19 cellular contexts compared by ENCODE assay signal in the genomic region with DNA sequence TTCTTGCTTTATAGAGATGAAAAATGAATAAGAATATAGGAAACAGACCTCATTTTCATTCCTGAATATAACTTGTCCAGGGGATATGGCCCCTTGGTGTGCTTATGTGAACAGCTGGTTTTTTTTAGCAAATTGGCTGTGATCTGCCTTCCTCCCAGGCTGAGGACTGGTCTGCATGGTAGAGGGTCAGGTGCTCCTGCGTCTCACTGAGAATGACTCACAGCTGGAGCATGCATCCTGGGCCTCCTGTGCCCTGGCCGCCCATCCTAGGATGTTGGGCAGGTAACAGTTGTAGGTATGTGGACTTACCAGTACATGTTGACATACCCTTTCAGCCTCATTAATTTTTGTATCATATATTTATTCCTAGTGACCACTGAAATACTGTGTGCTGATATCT. TPM values are rescaled to one million over a fixed set of nuclear protein-coding genes. Genes with fewer than 3 reads are reported as not detected.
DNase-seq lines count a peak whose midpoint lies in the region; ATAC-seq and TF ChIP-seq lines count a peak whose summit lies in the region.
"Had no signal": no experiment of that assay in that cellular context is flagged by ENCODE, and none has a peak within 500 bp of the region (broad histone marks: within the 10 kb centered on the region; RNA-seq: fewer than 3 reads in every experiment).

No MANE protein-coding gene starts in this region.

- H3K27ac ChIP-seq in RWPE2 (ENCODE audit: poor library complexity, severe bottlenecking) (peak overlapping the region; percentile 25), parathyroid adenoma (peak overlapping the region; percentile 91), SJCRH30 (no peak overlapping the region), transverse colon (no peak overlapping the region)

- intact Hi-C loops in Calu3 (cut with micrococcal nuclease; ENCODE audit: unreplicated experiment) = loop anchor here (5.0 kb wide), 3 partner anchors 42 to 112 kb away; a partner anchor contains a TSS
- intact Hi-C loops in transverse colon (cut with DNase I; ENCODE audit: low total_unique reads) = no loop called here

- H3K9me3 ChIP-seq in RWPE2 (ENCODE audit: severe bottlenecking) (no peaks in the 10 kb centered on the region), parathyroid adenoma (ENCODE audit: control insufficient read depth, low read length) (no peaks in the 10 kb centered on the region), SJCRH30 (replicated peaks) (no peaks in the 10 kb centered on the region), transverse colon (no peaks in the 10 kb centered on the region)
- H3K9me3 ChIP-seq: BE2C had no signal

- no peak overlapping the region for H2AFZ ChIP-seq in parathyroid adenoma

- H3K27me3 Mint-ChIP-seq in Calu3 (ENCODE audit: unreplicated experiment) = no peaks in the 10 kb centered on the region
- H3K27me3 Mint-ChIP-seq: CD4-positive, alpha-beta memory T cell had no signal

- H3K4me2 ChIP-seq in parathyroid adenoma (ENCODE audit: low read length) = no peak overlapping the region

- no TSS peak for BruUV-seq in Calu3 (replicated peaks; lab: Mats Ljungman, UMichigan)

- ATAC-seq in RWPE2 (ENCODE audit: low read depth) = peak; percentile 95
- peak; percentile 91 for ATAC-seq in esophagus mucosa

- peaks cover 57% of the 10 kb centered on the region for H3K36me3 Mint-ChIP-seq in Calu3 (ENCODE audit: insufficient read depth, unreplicated experiment)

- in situ Hi-C loops in transverse colon (cut with MboI; ENCODE audit: low pct_ligation_motif_present in 1 of 4, low pct_unique_long_range_greater_than_20kb in 1 of 4, low sequenced_read_pairs in 3 of 4) = no loop called here

- H3K27me3 ChIP-seq in RWPE2 (ENCODE audit: insufficient read depth, poor library complexity, severe bottlenecking) (no peaks in the 10 kb centered on the region), parathyroid adenoma (ENCODE audit: control insufficient read depth, insufficient read depth, low read length) (no peaks in the 10 kb centered on the region), SJCRH30 (no peaks in the 10 kb centered on the region), transverse colon (no peaks in the 10 kb centered on the region)
- H3K27me3 ChIP-seq: BE2C had no signal

- peak; percentile 85 for DNase-seq in Calu3
- no peak for DNase-seq in RWPE2 (ENCODE audit: low spot score)
- DNase-seq in SJCRH30 = no peak
- no peak for DNase-seq in NCI-H1105 treated with DMSO at 0.1 percent for 48 hours (lab: John Stamatoyannopoulos, UW)
- DNase-seq in Kasumi-1 (lab: John Stamatoyannopoulos, UW) = no peak
- DNase-seq in transverse colon = no peak
- DNase-seq: 8988T; BE2C; CD4-positive, alpha-beta memory T cell; DMS79 treated with DMSO at 0.1 percent for 48 hours; Karpas-422; NCI-H1417; NCI-H2029 treated with DMSO at 0.1 percent for 48 hours; NCI-H510A; NCI-H774; Right ventricle myocardium superior had no signal

- TF ChIP-seq EP300 in transverse colon (IDR thresholded peaks at IDR 0.05; ENCODE audit: low read depth) = no peak

- peaks cover 8% of the 10 kb centered on the region for H3K79me2 ChIP-seq in parathyroid adenoma

- no peak for TF ChIP-seq POLR2A in transverse colon (IDR thresholded peaks at IDR 0.05)

- H3K9me3 Mint-ChIP-seq in Calu3 (ENCODE audit: low read depth, unreplicated experiment) = no peaks in the 10 kb centered on the region

- no peak for TF ChIP-seq CTCF in Calu3 (IDR thresholded peaks at IDR 0.05; ENCODE audit: unreplicated experiment)
- no peak for TF ChIP-seq CTCF in RWPE2 (IDR thresholded peaks at IDR 0.05; ENCODE audit: poor library complexity, severe bottlenecking)
- TF ChIP-seq CTCF in parathyroid adenoma (IDR thresholded peaks at IDR 0.05) = no peak
- TF ChIP-seq CTCF in transverse colon (IDR thresholded peaks at IDR 0.05) = no peak

- CTCF ChIA-PET in Calu3 (lab: Charles Lee) = interaction anchor here (0.7 kb wide), 1 partner anchor 89 kb away, joined by 3 read pairs; no protein-coding TSS in a partner anchor

- peaks cover 57% of the 10 kb centered on the region for H3K36me3 ChIP-seq in RWPE2 (ENCODE audit: low read depth)
- no peaks in the 10 kb centered on the region for H3K36me3 ChIP-seq in parathyroid adenoma (ENCODE audit: control insufficient read depth, insufficient read depth, low read length)
- H3K36me3 ChIP-seq in SJCRH30 = peaks cover 68% of the 10 kb centered on the region
- peaks cover 0 to 72% (median 35%) of the 10 kb centered on the region in 4 donors for H3K36me3 ChIP-seq in transverse colon

- H3K27ac Mint-ChIP-seq in Calu3 (ENCODE audit: unreplicated experiment) = peak overlapping the region; percentile 68
- H3K27ac Mint-ChIP-seq: CD4-positive, alpha-beta memory T cell had no signal

- WGBS in transverse colon (ENCODE audit: low coverage in 1 of 2), 2 donors = 97% methylated on average over 2 of the region's 2 CpGs; no CpG with 5 or more reads in 1 of the 2 donors

- H3K4me3 ChIP-seq in RWPE2 (ENCODE audit: severe bottlenecking) (no peak overlapping the region), parathyroid adenoma (ENCODE audit: low read depth, low read length) (no peak overlapping the region), SJCRH30 (no peak overlapping the region), transverse colon (no peak overlapping the region)

- no peak overlapping the region for H3K9ac ChIP-seq in parathyroid adenoma

- H3K4me3 Mint-ChIP-seq in Calu3 (ENCODE audit: low read depth, unreplicated experiment) = no peak overlapping the region
- H3K4me3 Mint-ChIP-seq: CD4-positive, alpha-beta memory T cell had no signal

- peaks cover 32% of the 10 kb centered on the region for H3K4me1 ChIP-seq in RWPE2 (ENCODE audit: insufficient read depth, poor library complexity, severe bottlenecking)
- H3K4me1 ChIP-seq in parathyroid adenoma = peaks cover 37% of the 10 kb centered on the region
- peaks cover 23% of the 10 kb centered on the region for H3K4me1 ChIP-seq in SJCRH30
- H3K4me1 ChIP-seq in transverse colon = peaks cover 0 to 6% (median 0%) of the 10 kb centered on the region in 4 donors

- peaks cover 37% of the 10 kb centered on the region for H3K4me1 Mint-ChIP-seq in Calu3 (ENCODE audit: low read depth, unreplicated experiment)

RNA-seq across cellular contexts. Expression of a gene that starts 29.8 kb away (rescaled TPM):
- total RNA-seq in Calu3 (2022) (27.5 and 49.6 TPM in 2 replicates), esophagus mucosa (0.12 TPM), transverse colon (1 to 10 TPM in 2 of 4 donors, under 1 TPM in 2; 0.60 to 1.7 (median 0.90) TPM)
- 1.6 and 1.8 TPM in 2 replicates for total RNA-seq in SJCRH30 (2014; rRNA removed; shearing (Covaris generic))
- total RNA-seq: CD4-positive, alpha-beta memory T cell; G401 had no signal

RNA-seq across cellular contexts. Expression of a gene that starts 41.9 kb away (rescaled TPM):
- total RNA-seq in Calu3 (2022) (55.0 and 59.2 TPM in 2 replicates), esophagus mucosa (16.5 TPM), transverse colon (10 to 100 TPM; 14.3 to 43.3 (median 29.2) TPM)
- total RNA-seq in SJCRH30 (2014; rRNA removed; shearing (Covaris generic)) = 42.9 and 45.0 TPM in 2 replicates

Comparison
In these comparisons a context has a peak if more than half of its experiments do, and no peak if none do; other contexts are left out.
1. H3K27ac ChIP-seq: peak in RWPE2 (single experiment) and parathyroid adenoma (single experiment); none in SJCRH30 (single experiment) and transverse colon (0 of 4).
2. RNA of a gene that starts 29.8 kb away (total RNA-seq): 27.5 to 49.6 TPM in Calu3; 1.6 to 1.8 TPM in SJCRH30, 0.60 to 1.7 TPM in transverse colon and 0.12 TPM in esophagus mucosa (single experiment); every median in the first group is over 10 times any median in the second.